In genomic region chr7:92527300-92528187, GRCh38 we compare ENCODE assay signal across 8 cellular contexts. TPM values are rescaled to one million over a fixed set of nuclear protein-coding genes. Genes with fewer than 3 reads are reported as not detected.
A peak's percentile ranks its signal among the peaks of the same experiment; 100 is the strongest.
DNase-seq lines count a peak whose midpoint lies in the region; ATAC-seq and TF ChIP-seq lines count a peak whose summit lies in the region.

No MANE protein-coding gene starts in this region.

- H3K79me2 ChIP-seq in Loucy (ENCODE audit: insufficient read depth, low read length): peaks cover 71% of the 10 kb centered on the region

- H3K4me1 ChIP-seq in Loucy (ENCODE audit: insufficient read depth, low read length, poor library complexity, severe bottlenecking): peaks cover 24% of the 10 kb centered on the region
- no peaks in the 10 kb centered on the region for H3K4me1 ChIP-seq in right cardiac atrium (ENCODE audit: control insufficient read depth, insufficient read depth, low read length)
- no peaks in the 10 kb centered on the region for H3K4me1 ChIP-seq in rectal smooth muscle tissue (ENCODE audit: control insufficient read depth, insufficient read depth, low read length)

- H3K27me3 ChIP-seq in Loucy (ENCODE audit: insufficient read depth, low read length, poor library complexity, severe bottlenecking): no peaks in the 10 kb centered on the region
- no peaks in the 10 kb centered on the region for H3K27me3 ChIP-seq in right cardiac atrium (ENCODE audit: control insufficient read depth, insufficient read depth)
- no peaks in the 10 kb centered on the region for H3K27me3 ChIP-seq in rectal smooth muscle tissue (ENCODE audit: control insufficient read depth, insufficient read depth, low read length)

- H3K9me2 ChIP-seq in Loucy (replicated peaks; ENCODE audit: low read depth, low read length): no peaks in the 10 kb centered on the region

- peaks cover 13% of the 10 kb centered on the region for H4K20me1 ChIP-seq in Loucy (ENCODE audit: insufficient read depth, low read length, poor library complexity, severe bottlenecking)

- H3K4me2 ChIP-seq in Loucy (ENCODE audit: low read depth, low read length, poor library complexity, severe bottlenecking): peak overlapping the region; percentile 94

- H3K9ac ChIP-seq in Loucy (ENCODE audit: low read depth, low read length, poor library complexity, severe bottlenecking): peak overlapping the region; percentile 82
- H3K9ac ChIP-seq in rectal smooth muscle tissue (ENCODE audit: low read length): peak overlapping the region; percentile 59

- H3K36me3 ChIP-seq in Loucy (ENCODE audit: insufficient read depth, low read length) (peaks cover 11% of the 10 kb centered on the region; the same call in 1 of the 2 replicates), rectal smooth muscle tissue (ENCODE audit: control insufficient read depth, insufficient read depth, low read length) (peaks cover 9% of the 10 kb centered on the region)

- DNase-seq in EL: peak; percentile 71
- peak; percentile 43 for DNase-seq in H4 (ENCODE audit: low spot score)
- DNase-seq in T follicular helper cell (ENCODE audit: low read depth): peak; percentile 37
- peak; percentile 17 for DNase-seq in amniotic stem cell (lab: John Stamatoyannopoulos, UW)
- DNase-seq in right cardiac atrium: peak; percentile 42 to 67 (median 58)
- no peak for DNase-seq in NCI-H1048 (lab: John Stamatoyannopoulos, UW)

- TF ChIP-seq CTCF in Loucy (conservative IDR thresholded peaks at IDR 0.05; ENCODE audit: low read length): no peak; the same call in 1 of the 2 replicates

- peak; percentile 53 to 61 for ATAC-seq in right cardiac atrium

- peak overlapping the region; percentile 70 for H3K27ac ChIP-seq in right cardiac atrium (ENCODE audit: low read length)
- peak overlapping the region; percentile 88 for H3K27ac ChIP-seq in rectal smooth muscle tissue (ENCODE audit: low read depth, low read length)

- H3K9me3 ChIP-seq in Loucy (ENCODE audit: insufficient read depth, low read depth, low read length) (no peaks in the 10 kb centered on the region), right cardiac atrium (ENCODE audit: control insufficient read depth, low read length) (no peaks in the 10 kb centered on the region)

- H3K4me3 ChIP-seq in Loucy (ENCODE audit: low read length, poor library complexity, severe bottlenecking) (peak overlapping the region; percentile 89), right cardiac atrium (ENCODE audit: low read length) (peak overlapping the region; percentile 65), rectal smooth muscle tissue (ENCODE audit: low read length) (peak overlapping the region; percentile 83)

- intact Hi-C loops in right cardiac atrium (cut with DNase I): no loop called here

- H2AFZ ChIP-seq in Loucy (ENCODE audit: low read length): peak overlapping the region; percentile 89

- no peaks in the 10 kb centered on the region for H3F3A ChIP-seq in Loucy (ENCODE audit: low read depth)

- WGBS in right cardiac atrium: under 1% methylated on average over 31 of the region's 31 CpGs

RNA-seq across cellular contexts. Expression of gene PEX1, which starts 0.8 kb away (rescaled TPM):
- total RNA-seq in H4 (2014; rRNA removed; shearing (Covaris generic)): 10.6 and 11.1 TPM in 2 replicates
- total RNA-seq in right cardiac atrium: 10 to 100 TPM; 13.1 to 17.6 (median 15.6) TPM
- polyA plus RNA-seq in right cardiac atrium: 9.3 TPM

RNA-seq across cellular contexts. Expression of gene RBM48, which starts 1.1 kb away (rescaled TPM):
- total RNA-seq in H4 (2014; rRNA removed; shearing (Covaris generic)): 9.7 and 13.1 TPM in 2 replicates
- 10 to 100 TPM in 3 of 4 donors, 1 to 10 TPM in 1; 9.1 to 14.8 (median 11.8) TPM for total RNA-seq in right cardiac atrium
- 10.1 TPM for polyA plus RNA-seq in right cardiac atrium

RNA-seq across cellular contexts. Expression of gene ERVW-1, which starts 49.8 kb away (rescaled TPM):
- total RNA-seq in H4 (2014; rRNA removed; shearing (Covaris generic)): not detected in 2 replicates
- not detected for total RNA-seq in right cardiac atrium
- 0.07 TPM for polyA plus RNA-seq in right cardiac atrium
